ENCODE assay signal across 22 cellular contexts in genomic region chr4:48421101-48421500, GRCh38.
DNase-seq lines count a peak whose midpoint lies in the region; ATAC-seq, FAIRE-seq and TF ChIP-seq lines count a peak whose summit lies in the region.
"Had no signal": no experiment of that assay in that cellular context is flagged by ENCODE, and none has a peak within 500 bp of the region (broad histone marks: within the 10 kb centered on the region; RNA-seq: fewer than 3 reads in every experiment).

No MANE protein-coding gene starts in this region.

- no peak overlapping the region for H3K14ac ChIP-seq in H1 (ENCODE audit: insufficient read length)

- ATAC-seq in GM23338, result peak; percentile 33; the same call in 2 of the 3 replicates
- ATAC-seq: HCT116 had no signal

- TF ChIP-seq POLR2A in H1 (IDR thresholded peaks at IDR 0.05; ENCODE audit: control extremely low read depth in 1 of 2, low read depth in 2 of 2, low read length in 2 of 2) (no peak), transverse colon (IDR thresholded peaks at IDR 0.05) (no peak)

- no peak overlapping the region for H2BK15ac ChIP-seq in H1 (ENCODE audit: low read length)

- 81% methylated on average over 2 of the region's 2 CpGs; no CpG with 5 or more reads in 1 of the 2 experiments for WGBS in H1 (ENCODE audit: extremely low coverage in 1 of 2, insufficient coverage in 1 of 2, insufficient read length in 1 of 2, insufficient replicate concordance in 2 of 2, low coverage in 1 of 2, low lambda C conversion rate in 2 of 2, missing lambda C conversion rate in 1 of 2), 2 experiments
- 100% methylated on average over 1 to 2 of the region's 2 CpGs for WGBS in transverse colon (ENCODE audit: low coverage in 1 of 2), 2 donors

- no peaks in the 10 kb centered on the region for H3K36me3 ChIP-seq in GM23338 (ENCODE audit: insufficient read depth)
- H3K36me3 ChIP-seq in H1 (ENCODE audit: control insufficient read depth in 2 of 4, insufficient read depth in 4 of 4, low read length in 3 of 4), result peaks cover 0 to 12% (median 0%) of the 10 kb centered on the region in 4 experiments; a peak in 2 of 8 replicates
- H3K36me3 ChIP-seq in kidney (ENCODE audit: control insufficient read depth in 1 of 2, insufficient read depth in 2 of 2, low read length in 2 of 2), result peaks cover 10 to 23% of the 10 kb centered on the region in 2 donors
- peaks cover 0 to 38% (median 4%) of the 10 kb centered on the region in 4 donors for H3K36me3 ChIP-seq in transverse colon

- CTCF ChIA-PET in H1 (lab: Charles Lee; ENCODE audit: partially characterized antibody), result interaction anchor here (0.6 to 1.7 kb wide), 7 partner anchors 9 to 126 kb away, joined by 3 to 7 read pairs (median 3); no protein-coding TSS in a partner anchor

- H2BK5ac ChIP-seq in H1 (ENCODE audit: low read depth, low read length), result no peak overlapping the region

- H3K9ac ChIP-seq in H1 (replicated peaks in 1 of 4; ENCODE audit: extremely low read depth in 1 of 4, low read depth in 3 of 4, low read length in 3 of 4), result no peak overlapping the region
- no peak overlapping the region for H3K9ac ChIP-seq in kidney (ENCODE audit: low read length in 2 of 2)
- H3K9ac ChIP-seq: BLaER1 treated with 17β-estradiol and CSF1 and Interleukin-3, amounts not matched to agents 10 nM and 100 nM had no signal

- H2AFZ ChIP-seq in GM23338 (no peak overlapping the region), H1 (ENCODE audit: low read length) (no peak overlapping the region)

- H2AK5ac ChIP-seq in H1 (ENCODE audit: low read depth, low read length), result no peak overlapping the region

- H3K23ac ChIP-seq in H1 (ENCODE audit: insufficient read length), result no peak overlapping the region

- in situ Hi-C loops in transverse colon (cut with MboI; ENCODE audit: low pct_ligation_motif_present in 1 of 4, low pct_unique_long_range_greater_than_20kb in 1 of 4, low sequenced_read_pairs in 3 of 4), result no loop called here

- peaks cover 4% of the 10 kb centered on the region; the same call in 1 of the 3 replicates for H3K36me3 Mint-ChIP-seq in GM23338 (ENCODE audit: low read depth)

- no peak overlapping the region for H4K91ac ChIP-seq in H1 (replicated peaks; ENCODE audit: insufficient read length, low read length)

- no peak overlapping the region for H3K4ac ChIP-seq in H1 (replicated peaks; ENCODE audit: insufficient read length, low read depth, low read length)

- DNase-seq in GM23338 (ENCODE audit: low spot score) (no peak), H1 (ENCODE audit: low read depth in 1 of 2, low spot score in 2 of 2) (no peak), epithelial cell of prostate (ENCODE audit: low read depth, low spot score) (peak; percentile 2), kidney (no peak), transverse colon (no peak), T-helper 1 cell (no peak), NCI-H446 (lab: John Stamatoyannopoulos, UW) (no peak), cardiac septum (ENCODE audit: low spot score) (no peak)
- DNase-seq: AML-193; BE2C; Calu3; CD4-positive, alpha-beta memory T cell; COR-L47; DMS53; DND-41; H9 had no signal

- H3K4me2 ChIP-seq in GM23338, result no peak overlapping the region
- H3K4me2 ChIP-seq in H1 (ENCODE audit: insufficient read depth in 1 of 2, low read depth in 2 of 2, low read length in 2 of 2), result no peak overlapping the region
- H3K4me2 ChIP-seq: BLaER1 treated with 17β-estradiol and CSF1 and Interleukin-3, amounts not matched to agents 10 nM and 100 nM had no signal

- no peaks in the 10 kb centered on the region for H3K9me3 Mint-ChIP-seq in GM23338
- H3K9me3 Mint-ChIP-seq: CD4-positive, alpha-beta memory T cell; H9 had no signal

- no peak overlapping the region for H4K5ac ChIP-seq in H1 (ENCODE audit: insufficient read length, low read depth, low read length)

- H3K56ac ChIP-seq in H1 (replicated peaks; ENCODE audit: insufficient read length, low read depth, low read length), result no peak overlapping the region

- FAIRE-seq in H1 (lab: Jason Lieb, UNC), result no peak
- FAIRE-seq in kidney (lab: Jason Lieb, UNC), result peak; percentile 55
- FAIRE-seq: A204.1, G401.6, GM12892 had no signal

- H3K4me1 ChIP-seq in GM23338 (ENCODE audit: insufficient read depth) (peaks cover 8% of the 10 kb centered on the region), H1 (replicated peaks in 1 of 4; ENCODE audit: control insufficient read depth in 3 of 4, insufficient read depth in 4 of 4, low read length in 3 of 4) (peaks cover 0 to 5% (median under 1%) of the 10 kb centered on the region in 4 experiments; a peak in 5 of 7 replicates), kidney (ENCODE audit: control insufficient read depth in 1 of 2, insufficient read depth in 1 of 2, low read depth in 1 of 2, low read length in 2 of 2) (no peaks in the 10 kb centered on the region), transverse colon (no peaks in the 10 kb centered on the region)
- H3K4me1 ChIP-seq: BE2C; BLaER1 treated with 17β-estradiol and CSF1 and Interleukin-3, amounts not matched to agents 10 nM and 100 nM had no signal

- H2BK12ac ChIP-seq in H1 (ENCODE audit: low read depth, low read length), result no peak overlapping the region

- no peak overlapping the region for H4K8ac ChIP-seq in H1 (ENCODE audit: extremely low read depth, insufficient read depth, low read length)

- H2BK20ac ChIP-seq in H1 (ENCODE audit: low read length), result no peak overlapping the region

- H3K9me3 ChIP-seq in H1 (ENCODE audit: insufficient read depth in 2 of 2, low read depth in 1 of 2, low read length in 1 of 2) (no peaks in the 10 kb centered on the region), kidney (ENCODE audit: control insufficient read depth in 1 of 2, low read length in 2 of 2) (no peaks in the 10 kb centered on the region), transverse colon (no peaks in the 10 kb centered on the region)
- H3K9me3 ChIP-seq: BE2C had no signal

- H2BK120ac ChIP-seq in H1 (replicated peaks; ENCODE audit: low read depth, low read length), result no peak overlapping the region

- no peak overlapping the region for H3K27ac Mint-ChIP-seq in GM23338
- H3K27ac Mint-ChIP-seq: CD4-positive, alpha-beta memory T cell; H9 had no signal

- H3K27me3 ChIP-seq in GM23338 (ENCODE audit: insufficient read depth), result no peaks in the 10 kb centered on the region
- no peaks in the 10 kb centered on the region for H3K27me3 ChIP-seq in H1 (replicated peaks in 1 of 4; ENCODE audit: control insufficient read depth in 3 of 4, extremely low read depth in 1 of 4, insufficient read depth in 3 of 4, low read length in 3 of 4)
- H3K27me3 ChIP-seq in transverse colon, result no peaks in the 10 kb centered on the region
- H3K27me3 ChIP-seq: BE2C; BLaER1 treated with 17β-estradiol and CSF1 and Interleukin-3, amounts not matched to agents 10 nM and 100 nM had no signal

- H3K23me2 ChIP-seq in H1 (ENCODE audit: low read depth, low read length), result no peaks in the 10 kb centered on the region

- peak; percentile 8 to 32; a peak in 2 of 4 replicates for TF ChIP-seq RAD21 in H1 (IDR thresholded peaks at IDR 0.05 in 1 of 2, conservative IDR thresholded peaks at IDR 0.05 in 1 of 2; ENCODE audit: low read depth in 2 of 2, low read length in 2 of 2)

- H3K4me1 Mint-ChIP-seq in GM23338, result peaks cover 18% of the 10 kb centered on the region

- H3K27ac ChIP-seq in GM23338 (ENCODE audit: low read depth) (no peak overlapping the region), H1 (ENCODE audit: low read depth, low read length) (no peak overlapping the region), epithelial cell of prostate (no peak overlapping the region), kidney (ENCODE audit: low read depth in 2 of 2, low read length in 2 of 2) (no peak overlapping the region), transverse colon (no peak overlapping the region)
- H3K27ac ChIP-seq: 22Rv1; BLaER1 treated with 17β-estradiol and CSF1 and Interleukin-3, amounts not matched to agents 10 nM and 100 nM had no signal

- intact Hi-C loops in kidney (cut with DNase I), result no loop called here
- intact Hi-C loops in transverse colon (cut with DNase I; ENCODE audit: low total_unique reads), result no loop called here
- intact Hi-C loops in cardiac septum (cut with DNase I), result no loop called here

- H3F3A ChIP-seq in GM23338 (replicated peaks; ENCODE audit: low read depth), result no peaks in the 10 kb centered on the region

- H3K27me3 Mint-ChIP-seq in GM23338 (ENCODE audit: insufficient read depth, low read depth, poor library complexity), result peaks cover 2% of the 10 kb centered on the region
- H3K27me3 Mint-ChIP-seq: CD4-positive, alpha-beta memory T cell had no signal

- no peaks in the 10 kb centered on the region; the same call in 1 of the 2 replicates for H3K79me1 ChIP-seq in H1 (ENCODE audit: low read depth, low read length)

- no peak overlapping the region for H3K4me3 Mint-ChIP-seq in GM23338
- H3K4me3 Mint-ChIP-seq: CD4-positive, alpha-beta memory T cell; H9 had no signal

- no peaks in the 10 kb centered on the region for H3K9me2 ChIP-seq in GM23338 (ENCODE audit: insufficient read depth)

- TF ChIP-seq EP300 in H1 (IDR thresholded peaks at IDR 0.05; ENCODE audit: borderline replicate concordance in 1 of 2, low read depth in 2 of 2, low read length in 2 of 2) (no peak), transverse colon (IDR thresholded peaks at IDR 0.05; ENCODE audit: low read depth) (no peak)

- no peak overlapping the region for H3K4me3 ChIP-seq in GM23338
- H3K4me3 ChIP-seq in H1 (ENCODE audit: extremely low read depth in 1 of 4, insufficient read depth in 2 of 4, low read depth in 3 of 4, low read length in 4 of 4), result no peak overlapping the region
- no peak overlapping the region for H3K4me3 ChIP-seq in kidney (ENCODE audit: low read length in 2 of 2)
- H3K4me3 ChIP-seq in transverse colon, result no peak overlapping the region
- H3K4me3 ChIP-seq: BLaER1 treated with 17β-estradiol and CSF1 and Interleukin-3, amounts not matched to agents 10 nM and 100 nM had no signal

- H4K20me1 ChIP-seq in GM23338 (replicated peaks; ENCODE audit: insufficient read depth) (no peaks in the 10 kb centered on the region), H1 (replicated peaks in 1 of 2; ENCODE audit: control insufficient read depth in 1 of 2, insufficient read depth in 2 of 2, low read length in 2 of 2) (peaks cover 0 to 2% of the 10 kb centered on the region in 2 experiments)

- POLR2A ChIA-PET in H1 (lab: Charles Lee; ENCODE audit: partially characterized antibody), result interaction anchor here (1.0 kb wide), 1 partner anchor 9 kb away, joined by 3 read pairs; no protein-coding TSS in a partner anchor

- 0 out of 2 replicates have a peak, but pooled peaks cover 3% of the 10 kb centered on the region for H3K79me2 ChIP-seq in GM23338 (replicated peaks; ENCODE audit: insufficient read depth)
- no peaks in the 10 kb centered on the region for H3K79me2 ChIP-seq in H1 (ENCODE audit: control insufficient read depth in 1 of 2, insufficient read depth in 2 of 2, low read length in 2 of 2)

- no peak overlapping the region for H3K18ac ChIP-seq in H1 (ENCODE audit: extremely low read depth, low read length)

- peak; percentile 13 to 44; a peak in 2 of 4 replicates for TF ChIP-seq CTCF in GM23338 (conservative IDR thresholded peaks at IDR 0.05; ENCODE audit: low read depth in 2 of 2)
- peak in 1 of 3 experiments; percentile 10; a peak in 1 of 4 replicates for TF ChIP-seq CTCF in H1 (IDR thresholded peaks at IDR 0.05; ENCODE audit: control extremely low read depth in 1 of 3, insufficient read depth in 1 of 3, low read depth in 1 of 3, low read length in 3 of 3)
- no peak for TF ChIP-seq CTCF in kidney (IDR thresholded peaks at IDR 0.05; ENCODE audit: borderline replicate concordance, extremely low read depth, insufficient read depth)
- no peak for TF ChIP-seq CTCF in transverse colon (IDR thresholded peaks at IDR 0.05)

Comparison
In these comparisons a context has a peak if more than half of its experiments do, and no peak if none do; other contexts are left out.
1. CTCF ChIP-seq: peak in GM23338 (2 of 2); none in kidney (single experiment) and transverse colon (0 of 5).